8 cellular contexts compared by ENCODE assay signal in the genomic region with DNA sequence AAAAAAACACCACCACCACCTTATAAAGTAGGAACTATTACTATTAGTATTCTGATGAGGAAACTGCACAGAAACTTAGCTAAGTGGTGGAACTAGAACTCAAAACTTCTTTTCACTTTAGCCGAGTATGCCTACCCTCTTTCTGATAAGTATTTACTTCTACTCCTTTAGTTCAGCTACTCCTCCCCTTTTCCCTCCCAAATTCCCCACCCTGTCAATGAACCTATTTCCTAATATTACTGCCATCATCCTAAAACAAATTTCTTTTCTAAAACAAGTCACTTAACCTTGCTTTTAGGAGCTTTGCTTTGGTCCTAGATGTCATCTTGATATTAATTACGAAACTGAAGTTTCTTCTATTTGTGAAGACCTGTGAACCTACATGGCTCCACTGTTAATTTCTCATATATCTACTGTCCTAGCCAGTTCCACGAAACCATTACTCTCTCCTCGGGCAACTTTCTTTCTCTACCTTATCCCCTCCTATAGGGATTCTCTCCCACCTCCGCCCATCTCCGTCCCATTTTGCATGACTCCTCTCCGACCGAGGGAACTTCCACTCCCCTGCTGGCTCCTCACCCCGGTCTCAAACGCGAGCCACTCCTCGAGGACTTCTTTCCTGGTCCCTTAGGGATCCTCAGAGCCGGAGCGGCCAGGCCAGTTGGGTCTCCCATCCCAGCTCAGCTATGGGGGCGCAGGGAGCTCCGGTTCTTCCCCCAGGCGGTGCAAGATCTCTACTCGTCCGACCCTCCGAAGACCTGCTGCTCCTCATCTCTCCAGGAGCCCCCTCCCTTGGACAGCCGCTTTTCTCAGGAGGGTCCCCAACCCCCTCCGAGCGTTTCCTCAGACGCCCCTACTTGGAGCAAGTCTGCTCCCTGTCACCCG. TPM values are rescaled to one million over a fixed set of nuclear protein-coding genes. Genes with fewer than 3 reads are reported as not detected.
A peak's percentile ranks its signal among the peaks of the same experiment; 100 is the strongest.
DNase-seq lines count a peak whose midpoint lies in the region; ATAC-seq, FAIRE-seq and TF ChIP-seq lines count a peak whose summit lies in the region.

No MANE protein-coding gene starts in this region.

- peaks cover 30% of the 10 kb centered on the region for H3K4me1 Mint-ChIP-seq in astrocyte (ENCODE audit: low read depth, unreplicated experiment)

- intact Hi-C loops in OCI-LY7 (cut with micrococcal nuclease; ENCODE audit: unreplicated experiment) (loop anchor here (5.0 kb wide), 1 partner anchor 400 kb away; the partner anchor contains the start of gene RBM25), sigmoid colon (cut with DNase I) (loop anchor here (5.0 kb wide), 1 partner anchor 235 kb away; no protein-coding TSS in a partner anchor)

- no peaks in the 10 kb centered on the region for H3K9me2 ChIP-seq in OCI-LY7 (ENCODE audit: insufficient read depth, low read length)

- H3K27me3 Mint-ChIP-seq in astrocyte (ENCODE audit: low read depth, unreplicated experiment), result no peaks in the 10 kb centered on the region

- H3K4me3 Mint-ChIP-seq in astrocyte (ENCODE audit: unreplicated experiment), result peak overlapping the region; percentile 95

- no CpG with 5 or more reads among the region's 25 CpGs for WGBS in iPS DF 6.9 (ENCODE audit: insufficient coverage, insufficient read length)
- WGBS in sigmoid colon, 2 donors, result 0 to 2% methylated on average over 25 of the region's 25 CpGs

- TF ChIP-seq CTCF in OCI-LY7 (conservative IDR thresholded peaks at IDR 0.05; ENCODE audit: low read length) (no peak), astrocyte (IDR thresholded peaks at IDR 0.05; ENCODE audit: insufficient read depth, low read depth, low read length) (no peak), sigmoid colon (IDR thresholded peaks at IDR 0.05) (peak in 1 of 4 experiments; percentile 11)

- H3K27ac Mint-ChIP-seq in astrocyte (ENCODE audit: unreplicated experiment), result peak overlapping the region; percentile 83

- H3K4me3 ChIP-seq in OCI-LY7 (ENCODE audit: low read depth, low read length, poor library complexity, severe bottlenecking), result peak overlapping the region; percentile 88
- peak overlapping the region; percentile 88 for H3K4me3 ChIP-seq in astrocyte (ENCODE audit: insufficient read depth, low read depth, low read length)
- peak overlapping the region; percentile 92 for H3K4me3 ChIP-seq in iPS DF 6.9 (ENCODE audit: low read length)
- peak overlapping the region; percentile 98 to 100 (median 100) for H3K4me3 ChIP-seq in sigmoid colon

- H2AFZ ChIP-seq in OCI-LY7 (ENCODE audit: low read length) (peak overlapping the region; percentile 27; the same call in 1 of the 2 replicates), astrocyte (ENCODE audit: low read depth, low read length) (peak overlapping the region; percentile 81)

- DNase-seq in SIG-M5 treated with dmso at 0.1 percent for 504 hours (lab: John Stamatoyannopoulos, UW; ENCODE audit: unreplicated experiment) (peak; percentile 16), SIG-M5 (lab: John Stamatoyannopoulos, UW) (no peak), OCI-LY7 (ENCODE audit: low spot score) (peak; percentile 32), astrocyte (ENCODE audit: low read depth) (no peak), iPS DF 6.9 (ENCODE audit: low read depth, low spot score) (no peak), sigmoid colon (peak; percentile 80)

- no peaks in the 10 kb centered on the region for H3K9me3 ChIP-seq in OCI-LY7 (ENCODE audit: low read length)
- no peaks in the 10 kb centered on the region for H3K9me3 ChIP-seq in astrocyte (ENCODE audit: insufficient read depth, low read depth, low read length)
- H3K9me3 ChIP-seq in iPS DF 6.9 (ENCODE audit: control insufficient read depth, insufficient read depth, low read length), result no peaks in the 10 kb centered on the region
- H3K9me3 ChIP-seq in sigmoid colon, result no peaks in the 10 kb centered on the region

- H4K20me1 ChIP-seq in OCI-LY7 (ENCODE audit: insufficient read depth, low read length), result no peaks in the 10 kb centered on the region; the same call in 1 of the 2 replicates
- H4K20me1 ChIP-seq in astrocyte (ENCODE audit: insufficient read depth, low read length), result peaks cover 42% of the 10 kb centered on the region

- H3K36me3 ChIP-seq in OCI-LY7 (ENCODE audit: insufficient read depth, low read length) (no peaks in the 10 kb centered on the region), astrocyte (ENCODE audit: insufficient read depth, low read length) (no peaks in the 10 kb centered on the region), iPS DF 6.9 (ENCODE audit: control insufficient read depth, insufficient read depth, low read length) (no peaks in the 10 kb centered on the region), sigmoid colon (no peaks in the 10 kb centered on the region)

- TF ChIP-seq EP300 in sigmoid colon (IDR thresholded peaks at IDR 0.05), result no peak

- H3K9ac ChIP-seq in astrocyte (ENCODE audit: low read length), result peak overlapping the region; percentile 92

- H3K79me2 ChIP-seq in OCI-LY7 (ENCODE audit: insufficient read depth, low read depth, low read length), result peaks cover 56% of the 10 kb centered on the region
- peaks cover 58% of the 10 kb centered on the region for H3K79me2 ChIP-seq in astrocyte (ENCODE audit: insufficient read depth, low read length)

- POLR2A ChIA-PET in OCI-LY7 (lab: Charles Lee), result interaction anchor here (0.7 to 5.4 kb wide), 4 partner anchors 8 to 67 kb away, joined by 3 to 40 read pairs (median 4); no protein-coding TSS in a partner anchor

- CTCF ChIA-PET in OCI-LY7 (lab: Charles Lee; ENCODE audit: unreplicated experiment), result interaction anchor here (0.5 to 1.3 kb wide), 3 partner anchors 11 to 431 kb away, joined by 3 to 4 read pairs (median 3); no protein-coding TSS in a partner anchor

- TF ChIP-seq POLR2A in sigmoid colon (IDR thresholded peaks at IDR 0.05), result no peak

- H3K4me1 ChIP-seq in OCI-LY7 (ENCODE audit: insufficient read depth, low read length, poor library complexity, severe bottlenecking) (peaks cover 77% of the 10 kb centered on the region), astrocyte (ENCODE audit: insufficient read depth, low read length) (peaks cover 31% of the 10 kb centered on the region), iPS DF 6.9 (ENCODE audit: control insufficient read depth, insufficient read depth, low read length) (no peaks in the 10 kb centered on the region; the same call in 1 of the 2 replicates), sigmoid colon (peaks cover 0 to 71% (median 47%) of the 10 kb centered on the region in 4 donors)

- no peak for FAIRE-seq in astrocyte (lab: Jason Lieb, UNC)

- no peaks in the 10 kb centered on the region for H3K36me3 Mint-ChIP-seq in astrocyte (ENCODE audit: low read depth, unreplicated experiment)

- no TSS peak for BruUV-seq in OCI-LY7 (replicated peaks; lab: Mats Ljungman, UMichigan)

- H3K9me3 Mint-ChIP-seq in astrocyte (ENCODE audit: unreplicated experiment), result no peaks in the 10 kb centered on the region

- peak overlapping the region; percentile 89 for H3K4me2 ChIP-seq in OCI-LY7 (ENCODE audit: low read length)
- H3K4me2 ChIP-seq in astrocyte (ENCODE audit: low read length), result peak overlapping the region; percentile 94

- ATAC-seq in HG02973 (IDR thresholded peaks at IDR 0.05; ENCODE audit: unreplicated experiment) (no peak), GM18511 (IDR thresholded peaks at IDR 0.05; ENCODE audit: unreplicated experiment) (no peak)

- H3K27ac ChIP-seq in OCI-LY7 (ENCODE audit: low read depth, low read length, poor library complexity, severe bottlenecking) (peak overlapping the region; percentile 53), astrocyte (ENCODE audit: low read depth, low read length) (peak overlapping the region; percentile 73), iPS DF 6.9 (ENCODE audit: low read length) (no peak overlapping the region), sigmoid colon (peak overlapping the region; percentile 97 to 98 (median 98))

- H3K27me3 ChIP-seq in astrocyte (ENCODE audit: insufficient read depth, low read length), result no peaks in the 10 kb centered on the region
- H3K27me3 ChIP-seq in iPS DF 6.9 (ENCODE audit: control insufficient read depth, insufficient read depth, low read length), result no peaks in the 10 kb centered on the region
- H3K27me3 ChIP-seq in sigmoid colon, result no peaks in the 10 kb centered on the region

RNA-seq across cellular contexts. Expression of gene NUMB, which starts 1.1 kb away (rescaled TPM):
- total RNA-seq in OCI-LY7 (2014; rRNA removed; shearing (Covaris generic)), result 17.1 and 18.6 TPM in 2 replicates
- total RNA-seq in OCI-LY7 (2022), result 81.1 and 87.8 TPM in 2 replicates
- total RNA-seq in astrocyte, result 89.2 and 93.9 TPM in 2 replicates
- 10 to 100 TPM; 37.6 to 80.3 (median 55.7) TPM for total RNA-seq in sigmoid colon
- 10 to 100 TPM; 42.5 to 53.4 (median 45.6) TPM for polyA plus RNA-seq in sigmoid colon

RNA-seq across cellular contexts. Expression of gene RIOX1, which starts 33.4 kb away (rescaled TPM):
- 33.5 and 36.4 TPM in 2 replicates for total RNA-seq in OCI-LY7 (2014; rRNA removed; shearing (Covaris generic))
- total RNA-seq in OCI-LY7 (2022) (21.0 and 21.7 TPM in 2 replicates), astrocyte (11.3 and 12.5 TPM in 2 replicates), sigmoid colon (10 to 100 TPM in 2 of 4 donors, 1 to 10 TPM in 2; 8.9 to 15.8 (median 11.6) TPM)
- 1 to 10 TPM; 3.0 to 8.2 (median 4.4) TPM for polyA plus RNA-seq in sigmoid colon

Comparison
In these comparisons a context has a peak if more than half of its experiments do, and no peak if none do; other contexts are left out.
1. DNase-seq: peak in SIG-M5 treated with dmso at 0.1 percent for 504 hours (single experiment), OCI-LY7 (single experiment) and sigmoid colon (single experiment); none in SIG-M5 (single experiment), astrocyte (single experiment) and iPS DF 6.9 (single experiment).
2. Peak in every context shown above with its lines, with median percentiles within 50 percentile points of each other: H3K4me3 ChIP-seq.